ENCODE assay signal across 16 cellular contexts in genomic region chr5:67680109-67680508, GRCh38.
DNase-seq lines count a peak whose midpoint lies in the region; TF ChIP-seq lines count a peak whose summit lies in the region.
"Had no signal": no experiment of that assay in that cellular context is flagged by ENCODE, and none has a peak within 500 bp of the region (broad histone marks: within the 10 kb centered on the region; RNA-seq: fewer than 3 reads in every experiment).

No MANE protein-coding gene starts in this region.

- H3K4me1 ChIP-seq in adipocyte (ENCODE audit: control insufficient read depth, insufficient read depth, low read length) (peaks cover 11% of the 10 kb centered on the region), HAP-1 (no peaks in the 10 kb centered on the region)

- no peak overlapping the region for H3K9ac ChIP-seq in adipocyte (ENCODE audit: low read length)

- in situ Hi-C loops in HAP-1 (cut with MboI; ENCODE audit: low sequenced_read_pairs): no loop called here

- H3K27me3 ChIP-seq in adipocyte (replicated peaks; ENCODE audit: control insufficient read depth, insufficient read depth, low read length) (no peaks in the 10 kb centered on the region), HAP-1 (ENCODE audit: low read depth) (no peaks in the 10 kb centered on the region)

- H3K9me3 Mint-ChIP-seq in activated T-cell treated with anti-CD3 and anti-CD28 coated beads, Interleukin-2, amount 50 U/mL, for 24 hours: no peaks in the 10 kb centered on the region
- H3K9me3 Mint-ChIP-seq: CD8-positive, alpha-beta T cell had no signal

- no peaks in the 10 kb centered on the region for H3K36me3 Mint-ChIP-seq in activated T-cell treated with anti-CD3 and anti-CD28 coated beads, Interleukin-2, amount 50 U/mL, for 24 hours (ENCODE audit: low read depth)
- H3K36me3 Mint-ChIP-seq: CD8-positive, alpha-beta T cell had no signal

- no peak overlapping the region for H3K4me3 ChIP-seq in adipocyte (ENCODE audit: low read length)
- no peak overlapping the region for H3K4me3 ChIP-seq in fibroblast of the aortic adventitia (ENCODE audit: low read depth, low read length)
- H3K4me3 ChIP-seq in HAP-1: no peak overlapping the region

- H3K27ac Mint-ChIP-seq in activated T-cell treated with anti-CD3 and anti-CD28 coated beads, Interleukin-2, amount 50 U/mL, for 24 hours: no peak overlapping the region
- H3K27ac Mint-ChIP-seq: B cell; CD8-positive, alpha-beta T cell had no signal

- DNase-seq in NOMO-1 treated with DMSO at 0.1 percent for 48 hours (lab: John Stamatoyannopoulos, UW; ENCODE audit: unreplicated experiment) (peak; percentile 25), NOMO-1 treated with dmso at 0.1 percent for 144 hours (lab: John Stamatoyannopoulos, UW; ENCODE audit: unreplicated experiment) (no peak), adipocyte (ENCODE audit: low read depth) (peak; percentile 89), fibroblast of the aortic adventitia (ENCODE audit: low read depth) (peak; percentile 15), stromal cell of bone marrow (ENCODE audit: low read depth) (peak; percentile 22), HAP-1 (ENCODE audit: low spot score in 2 of 2) (no peak)
- no peak for DNase-seq in activated T-cell treated with anti-CD3 and anti-CD28 coated beads, Interleukin-2, amount 50 U/mL, for 24 hours
- DNase-seq in stimulated activated naive CD4-positive, alpha-beta T cell treated with Interleukin-2 at 50 U/mL for 16 hours (lab: John Stamatoyannopoulos, UW): no peak
- DNase-seq: CD8-positive, alpha-beta T cell; DMS79 treated with DMSO at 0.1 percent for 48 hours; GDM1; Karpas-422; NCI-H1417; NCI-H1930; NCI-H2171 treated with DMSO at 0.1 percent for 48 hours had no signal

- H3K9me3 ChIP-seq in adipocyte (ENCODE audit: control insufficient read depth, low read length) (no peaks in the 10 kb centered on the region), HAP-1 (no peaks in the 10 kb centered on the region)

- no peaks in the 10 kb centered on the region for H3K4me1 Mint-ChIP-seq in activated T-cell treated with anti-CD3 and anti-CD28 coated beads, Interleukin-2, amount 50 U/mL, for 24 hours (ENCODE audit: low read depth)
- H3K4me1 Mint-ChIP-seq: B cell had no signal

- H3K27me3 Mint-ChIP-seq in activated T-cell treated with anti-CD3 and anti-CD28 coated beads, Interleukin-2, amount 50 U/mL, for 24 hours: peaks cover 2% of the 10 kb centered on the region

- no peak for TF ChIP-seq CTCF in fibroblast of the aortic adventitia (IDR thresholded peaks at IDR 0.05; ENCODE audit: insufficient read depth, low read length)

- H3K36me3 ChIP-seq in adipocyte (ENCODE audit: control insufficient read depth, insufficient read depth, low read length, severe bottlenecking) (no peaks in the 10 kb centered on the region), HAP-1 (replicated peaks) (no peaks in the 10 kb centered on the region)

- no peak overlapping the region for H3K4me3 Mint-ChIP-seq in activated T-cell treated with anti-CD3 and anti-CD28 coated beads, Interleukin-2, amount 50 U/mL, for 24 hours
- H3K4me3 Mint-ChIP-seq: B cell; CD8-positive, alpha-beta T cell had no signal

Comparison
In these comparisons a context has a peak if more than half of its experiments do, and no peak if none do; other contexts are left out.
1. DNase-seq: peak in NOMO-1 treated with DMSO at 0.1 percent for 48 hours (single experiment), adipocyte (single experiment), fibroblast of the aortic adventitia (single experiment) and stromal cell of bone marrow (single experiment); none in NOMO-1 treated with dmso at 0.1 percent for 144 hours (single experiment), activated T-cell treated with anti-CD3 and anti-CD28 coated beads, Interleukin-2, amount 50 U/mL, for 24 hours (single experiment), HAP-1 (0 of 2) and stimulated activated naive CD4-positive, alpha-beta T cell treated with Interleukin-2 at 50 U/mL for 16 hours (single experiment).